Comparison of ENCODE assay signal across 33 cellular contexts in the genomic region with DNA sequence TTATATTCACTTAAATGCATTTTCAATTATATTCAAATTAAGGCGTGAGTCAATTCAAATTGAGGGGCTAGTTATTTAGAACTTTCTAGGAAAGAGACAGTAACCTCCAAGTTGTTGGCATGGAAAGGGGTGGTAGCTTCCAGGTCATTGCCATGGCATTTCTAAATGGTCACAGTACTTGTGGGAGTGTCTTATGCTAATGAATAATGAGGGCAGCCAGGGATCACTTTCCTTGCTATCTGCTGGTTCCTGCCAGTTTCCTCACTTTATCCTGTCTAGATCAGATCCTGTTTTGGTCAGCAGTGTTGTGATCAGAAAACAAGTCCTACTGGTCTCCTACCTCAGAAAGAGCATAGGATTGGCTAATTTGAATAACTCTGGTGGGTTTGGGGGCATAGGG. TPM values are rescaled to one million over a fixed set of nuclear protein-coding genes. Genes with fewer than 3 reads are reported as not detected.
"Had no signal": no experiment of that assay in that cellular context is flagged by ENCODE, and none has a peak within 500 bp of the region (broad histone marks: within the 10 kb centered on the region; RNA-seq: fewer than 3 reads in every experiment).

No MANE protein-coding gene starts in this region.

- H3K36me3 Mint-ChIP-seq: activated CD8-positive, alpha-beta memory T cell treated with anti-CD3 and anti-CD28 coated beads, Interleukin-2, amount 10 ng/mL, durations not matched to agents 7 days and 5 days; activated naive CD4-positive, alpha-beta T cell treated with anti-CD3 and anti-CD28 coated beads, Interleukin-2, amount 10 ng/mL, durations not matched to agents 7 days and 5 days; activated naive CD8-positive, alpha-beta T cell; brain had no signal

- H3K4me1 Mint-ChIP-seq: activated CD8-positive, alpha-beta memory T cell treated with anti-CD3 and anti-CD28 coated beads, Interleukin-2, amount 10 ng/mL, durations not matched to agents 7 days and 5 days; activated naive CD4-positive, alpha-beta T cell treated with anti-CD3 and anti-CD28 coated beads, Interleukin-2, amount 10 ng/mL, durations not matched to agents 7 days and 5 days; activated naive CD8-positive, alpha-beta T cell treated with anti-CD3 and anti-CD28 coated beads, Interleukin-2, amount 50 U/mL, for 24 hours; brain had no signal

- ATAC-seq: activated CD8-positive, alpha-beta memory T cell treated with anti-CD3 and anti-CD28 coated beads, Interleukin-2, amount 10 ng/mL, durations not matched to agents 7 days and 5 days; activated naive CD8-positive, alpha-beta T cell treated with anti-CD3 and anti-CD28 coated beads, Interleukin-2, amount 50 U/mL, for 24 hours; Panc1 had no signal

- H3K27ac Mint-ChIP-seq: activated CD4-positive, alpha-beta memory T cell treated with anti-CD3 and anti-CD28 coated beads, Interleukin-2, amount 10 ng/mL, durations not matched to agents 7 days and 5 days; activated CD8-positive, alpha-beta memory T cell treated with anti-CD3 and anti-CD28 coated beads, Interleukin-2, amount 10 ng/mL, durations not matched to agents 7 days and 5 days; activated naive CD4-positive, alpha-beta T cell treated with anti-CD3 and anti-CD28 coated beads, Interleukin-2, amount 10 ng/mL, durations not matched to agents 7 days and 5 days; activated naive CD8-positive, alpha-beta T cell; activated naive CD8-positive, alpha-beta T cell treated with anti-CD3 and anti-CD28 coated beads, Interleukin-2, amount 50 U/mL, for 24 hours; brain had no signal

- H3K9me3 Mint-ChIP-seq: activated naive CD4-positive, alpha-beta T cell treated with anti-CD3 and anti-CD28 coated beads, Interleukin-2, amount 10 ng/mL, durations not matched to agents 7 days and 5 days; IgD-negative memory B cell had no signal

- H3K36me3 ChIP-seq: SJCRH30, WERI-Rb-1 had no signal

- H3K4me1 ChIP-seq: SJCRH30 had no signal

- H3K27ac ChIP-seq: SJCRH30, SK-N-MC, WERI-Rb-1 had no signal

- H3K4me3 Mint-ChIP-seq: activated CD4-positive, alpha-beta memory T cell treated with anti-CD3 and anti-CD28 coated beads, Interleukin-2, amount 10 ng/mL, durations not matched to agents 7 days and 5 days; activated CD8-positive, alpha-beta memory T cell treated with anti-CD3 and anti-CD28 coated beads, Interleukin-2, amount 10 ng/mL, durations not matched to agents 7 days and 5 days; activated naive CD4-positive, alpha-beta T cell treated with anti-CD3 and anti-CD28 coated beads, Interleukin-2, amount 10 ng/mL, durations not matched to agents 7 days and 5 days; activated naive CD8-positive, alpha-beta T cell; activated naive CD8-positive, alpha-beta T cell treated with anti-CD3 and anti-CD28 coated beads, Interleukin-2, amount 50 U/mL, for 24 hours; brain; IgD-negative memory B cell had no signal

- H3K4me3 ChIP-seq: SJCRH30, SK-N-MC had no signal

- DNase-seq: activated CD4-positive, alpha-beta memory T cell treated with anti-CD3 and anti-CD28 coated beads, Interleukin-2, amount 10 ng/mL, durations not matched to agents 7 days and 5 days; activated CD4-positive, alpha-beta T cell treated with anti-CD3 and anti-CD28 coated beads for 1 hour; activated CD4-positive, alpha-beta T cell treated with anti-CD3 and anti-CD28 coated beads for 48 hours; activated CD4-positive, CD25-positive, alpha-beta regulatory T cell; activated CD8-positive, alpha-beta memory T cell treated with anti-CD3 and anti-CD28 coated beads for 24 hours; activated CD8-positive, alpha-beta memory T cell treated with anti-CD3 and anti-CD28 coated beads, Interleukin-2, amount 10 ng/mL, durations not matched to agents 7 days and 5 days; activated CD8-positive, alpha-beta memory T cell treated with anti-CD3 and anti-CD28 coated beads, Interleukin-2, amount 50 U/mL, for 48 hours; activated effector memory CD4-positive, alpha-beta T cell treated with Interleukin-2 at 50 U/mL for 16 hours; activated naive CD4-positive, alpha-beta T cell treated with anti-CD3 and anti-CD28 coated beads, Interleukin-2, amount 10 ng/mL, durations not matched to agents 7 days and 5 days; activated naive CD8-positive, alpha-beta T cell treated with anti-CD3 and anti-CD28 coated beads, Interleukin-2, amount 50 U/mL, for 24 hours; activated T-cell treated with anti-CD3 and anti-CD28 coated beads, Interleukin-2, amount 50 U/mL, for 48 hours; anterior cingulate cortex; Kasumi-1; KG1; MM.1S; MV-4-11; NCI-H1092; NCI-H1436 treated with DMSO at 0.1 percent for 48 hours; NCI-H1694 treated with DMSO at 0.1 percent for 48 hours; NCI-H2029; NCI-H345; NCI-H524 treated with DMSO at 0.1 percent for 48 hours; SHP77; SJCRH30; WERI-Rb-1 had no signal

RNA-seq across cellular contexts. Expression of a gene that starts 44.5 kb away (rescaled TPM):
- total RNA-seq: activated CD4-positive, alpha-beta memory T cell treated with anti-CD3 and anti-CD28 coated beads, Interleukin-2, amount 10 ng/mL, durations not matched to agents 7 days and 5 days; activated CD8-positive, alpha-beta memory T cell treated with anti-CD3 and anti-CD28 coated beads, Interleukin-2, amount 10 ng/mL, durations not matched to agents 7 days and 5 days; NCI-H460; RPMI7951; SJCRH30; T-helper 1 cell treated with Interleukin-12 subunit alpha and Interleukin-12 subunit beta and Interleukin-4 antibody, amounts not matched to agents 30 ng/mL and 1 ng/mL, for 36 hours had no signal
- polyA plus RNA-seq: IgD-negative memory B cell had no signal
